ENCODE assay signal across 19 cellular contexts in genomic region chr10:84370268-84370667, GRCh38.
"Had no signal": no experiment of that assay in that cellular context is flagged by ENCODE, and none has a peak within 500 bp of the region (broad histone marks: within the 10 kb centered on the region; RNA-seq: fewer than 3 reads in every experiment).

No MANE protein-coding gene starts in this region.

- H3K36me3 ChIP-seq: transverse colon had no signal

- H3K4me3 ChIP-seq: dorsolateral prefrontal cortex, hepatocyte, right atrium auricular region, sigmoid colon, skin epidermis, stomach, thoracic aorta, transverse colon had no signal

- DNase-seq: cortex of kidney; dorsolateral prefrontal cortex; effector CD8-positive, alpha-beta T cell; foreskin melanocyte; head of caudate nucleus; kidney glomerular epithelial cell; mesendoderm; naive B cell; sigmoid colon; stimulated activated CD4-positive, alpha-beta T cell treated with anti-CD3 and anti-CD28 coated beads, Interleukin-2, amount 100 ng/mL, for 24 hours; stimulated activated CD4-positive, alpha-beta T cell treated with anti-CD3 and anti-CD28 coated beads, Interleukin-4, amount 100 ng/mL, for 4 hours; stimulated activated naive B cell treated with anti-CD40 and anti-IgM and Interleukin-4, amounts not matched to agents 10 μg/mL and 1 μg/mL and 100 μg/mL, for 72 hours; stomach; substantia nigra; transverse colon had no signal

- H3K4me3 Mint-ChIP-seq: naive B cell; stimulated activated naive B cell treated with anti-CD40 and anti-IgM and Interleukin-4, amounts not matched to agents 10 μg/mL and 1 μg/mL and 100 μg/mL, for 72 hours had no signal

- H3K9me3 Mint-ChIP-seq: naive B cell had no signal

- ATAC-seq: stimulated activated naive B cell treated with anti-CD40 and anti-IgM and Interleukin-4, amounts not matched to agents 10 μg/mL and 1 μg/mL and 100 μg/mL, for 72 hours had no signal

- H3K27ac ChIP-seq: dorsolateral prefrontal cortex, hepatocyte, right atrium auricular region, sigmoid colon, skin epidermis, stomach, thoracic aorta, transverse colon had no signal

- H3K9me3 ChIP-seq: right atrium auricular region, sigmoid colon, stomach, thoracic aorta, transverse colon had no signal

- H3K27me3 ChIP-seq: dorsolateral prefrontal cortex, hepatocyte, right atrium auricular region, sigmoid colon, stomach, transverse colon had no signal

- H3K27me3 Mint-ChIP-seq: naive B cell; stimulated activated naive B cell treated with anti-CD40 and anti-IgM and Interleukin-4, amounts not matched to agents 10 μg/mL and 1 μg/mL and 100 μg/mL, for 72 hours had no signal

- H3K27ac Mint-ChIP-seq: naive B cell; stimulated activated naive B cell treated with anti-CD40 and anti-IgM and Interleukin-4, amounts not matched to agents 10 μg/mL and 1 μg/mL and 100 μg/mL, for 72 hours had no signal
